Comparison of ENCODE assay signal across 1 cellular context in genomic region chr7:155811895-155812761, GRCh38.
TF ChIP-seq lines count a peak whose summit lies in the region.

Gene SHH (minus strand): TSS chr7:155812463. CDS start chr7:155812122, 341 bp downstream.

TF ChIP-seq in HepG2, 621 proteins besides CTCF, POLR2A, EP300 and RAD21 (continued from another document and continues in another):
- TF ChIP-seq PATZ1 (CRISPR knock-in tag; IDR thresholded peaks at IDR 0.05) (no peak), MIER2 (CRISPR knock-in tag; IDR thresholded peaks at IDR 0.05) (no peak), ZNF574 (CRISPR knock-in tag; IDR thresholded peaks at IDR 0.05) (0 out of 2 replicates have a peak, but pooled peaks have one; percentile 16), NFIB (CRISPR knock-in tag; IDR thresholded peaks at IDR 0.05; ENCODE audit: borderline replicate concordance) (no peak), MTF2 (CRISPR knock-in tag; IDR thresholded peaks at IDR 0.05; ENCODE audit: borderline replicate concordance) (peak; percentile 85; the same call in 1 of the 2 replicates), ZNF24 (IDR thresholded peaks at IDR 0.05) (no peak), MLXIP (CRISPR knock-in tag; IDR thresholded peaks at IDR 0.05; ENCODE audit: borderline replicate concordance) (no peak), AGO2 (optimal IDR thresholded peaks at IDR 0.05; ENCODE audit: low read depth, low read length) (no peak), POLR2AphosphoS2 (IDR thresholded peaks at IDR 0.05; ENCODE audit: low read depth, low read length) (no peak), ZNF281 (CRISPR knock-in tag; IDR thresholded peaks at IDR 0.05; ENCODE audit: borderline replicate concordance) (no peak), SRSF1 (optimal IDR thresholded peaks at IDR 0.05; ENCODE audit: low read depth, low read length) (no peak), KDM2A (CRISPR knock-in tag; IDR thresholded peaks at IDR 0.05; ENCODE audit: borderline replicate concordance, low read depth) (0 out of 2 replicates have a peak, but pooled peaks have one; percentile 30), TCF7L2 (IDR thresholded peaks at IDR 0.05; ENCODE audit: low read depth, low read length) (no peak), AHR (CRISPR knock-in tag; IDR thresholded peaks at IDR 0.05) (no peak), HNRNPLL (IDR thresholded peaks at IDR 0.05; ENCODE audit: low read depth, low read length, poor library complexity, severe bottlenecking) (peak; percentile 47), ZBTB38 (CRISPR knock-in tag; IDR thresholded peaks at IDR 0.05) (0 out of 2 replicates have a peak, but pooled peaks have one; percentile 24), EZH2 (conservative IDR thresholded peaks at IDR 0.05; ENCODE audit: low read depth, low read length) (peak; percentile 94), ZNF557 (CRISPR knock-in tag; IDR thresholded peaks at IDR 0.05) (no peak), PRDM10 (CRISPR knock-in tag; IDR thresholded peaks at IDR 0.05; ENCODE audit: low read depth) (peak; percentile 70), ZBTB14 (CRISPR knock-in tag; IDR thresholded peaks at IDR 0.05) (0 out of 2 replicates have a peak, but pooled peaks have one; percentile 40), ZNF710 (CRISPR knock-in tag; IDR thresholded peaks at IDR 0.05; ENCODE audit: borderline replicate concordance) (0 out of 2 replicates have a peak, but pooled peaks have one; percentile 18), ATAD3A (CRISPR knock-in tag; IDR thresholded peaks at IDR 0.05) (no peak), ZNF20 (CRISPR knock-in tag; IDR thresholded peaks at IDR 0.05) (no peak), ZSCAN5A (CRISPR knock-in tag; IDR thresholded peaks at IDR 0.05; ENCODE audit: borderline replicate concordance) (no peak), ZBTB33 (CRISPR knock-in tag; IDR thresholded peaks at IDR 0.05) (peak; percentile 15; the same call in 1 of the 2 replicates), MXI1 (IDR thresholded peaks at IDR 0.05; ENCODE audit: borderline replicate concordance, low read depth, low read length) (no peak), HINFP (CRISPR knock-in tag; IDR thresholded peaks at IDR 0.05; ENCODE audit: low read depth) (peak; percentile 73; the same call in 1 of the 2 replicates), ZC3H13 (CRISPR knock-in tag; IDR thresholded peaks at IDR 0.05) (no peak), TBL1XR1 (IDR thresholded peaks at IDR 0.05; ENCODE audit: borderline replicate concordance, low read length, partially characterized antibody) (no peak), NKX3-1 (CRISPR knock-in tag; IDR thresholded peaks at IDR 0.05) (no peak), ZNF431 (CRISPR knock-in tag; IDR thresholded peaks at IDR 0.05; ENCODE audit: borderline replicate concordance, low read depth) (no peak)
